In genomic region chr4:102640669-102641068, GRCh38 we compare ENCODE assay signal across 24 cellular contexts.
A peak's percentile ranks its signal among the peaks of the same experiment; 100 is the strongest.
DNase-seq lines count a peak whose midpoint lies in the region; ATAC-seq and TF ChIP-seq lines count a peak whose summit lies in the region.
"Had no signal": no experiment of that assay in that cellular context is flagged by ENCODE, and none has a peak within 500 bp of the region (broad histone marks: within the 10 kb centered on the region; RNA-seq: fewer than 3 reads in every experiment).

No MANE protein-coding gene starts in this region.

- no peak for ATAC-seq in GM21423 (IDR thresholded peaks at IDR 0.05; ENCODE audit: unreplicated experiment)
- ATAC-seq in HG03565 (IDR thresholded peaks at IDR 0.05; ENCODE audit: unreplicated experiment), result no peak
- ATAC-seq: gastroesophageal sphincter, left lung, sciatic nerve had no signal

- no peak for TF ChIP-seq CTCF in brain (conservative IDR thresholded peaks at IDR 0.05)

- no peaks in the 10 kb centered on the region for H3K27me3 Mint-ChIP-seq in brain
- H3K27me3 Mint-ChIP-seq: activated naive CD8-positive, alpha-beta T cell treated with anti-CD3 and anti-CD28 coated beads, Interleukin-2, amount 10 ng/mL, durations not matched to agents 7 days and 5 days; central memory CD8-positive, alpha-beta T cell had no signal

- no peak overlapping the region for H3K4me3 Mint-ChIP-seq in brain
- H3K4me3 Mint-ChIP-seq: activated naive CD8-positive, alpha-beta T cell treated with anti-CD3 and anti-CD28 coated beads, Interleukin-2, amount 10 ng/mL, durations not matched to agents 7 days and 5 days; activated T-helper 1 cell treated with anti-CD3 and anti-CD28 coated beads, Interleukin-12 subunit alpha, Interleukin-12 subunit beta, Interleukin-2, Interleukin-4 antibody, amounts not matched to agents 30 ng/mL and 10 ng/mL and 1 ng/mL, durations not matched to agents 14 hours and 24 hours and 36 hours; central memory CD8-positive, alpha-beta T cell; endodermal cell had no signal

- H3K27ac Mint-ChIP-seq in brain, result peak overlapping the region in 4 of 5 experiments; percentile 7 to 55 (median 44)
- H3K27ac Mint-ChIP-seq: activated naive CD8-positive, alpha-beta T cell treated with anti-CD3 and anti-CD28 coated beads, Interleukin-2, amount 10 ng/mL, durations not matched to agents 7 days and 5 days; activated T-helper 1 cell treated with anti-CD3 and anti-CD28 coated beads, Interleukin-12 subunit alpha, Interleukin-12 subunit beta, Interleukin-2, Interleukin-4 antibody, amounts not matched to agents 30 ng/mL and 10 ng/mL and 1 ng/mL, durations not matched to agents 14 hours and 24 hours and 36 hours; endodermal cell had no signal

- DNase-seq in AG20443 (ENCODE audit: low spot score) (peak; percentile 29), LHCN-M2 (ENCODE audit: low read depth) (peak; percentile 64), kidney tubule cell (ENCODE audit: low spot score) (peak; percentile 69), NCI-H526 (lab: John Stamatoyannopoulos, UW) (no peak)
- no peak for DNase-seq in stimulated activated naive CD4-positive, alpha-beta T cell (lab: John Stamatoyannopoulos, UW)
- DNase-seq: activated CD4-positive, CD25-positive, alpha-beta regulatory T cell; activated CD8-positive, alpha-beta memory T cell treated with anti-CD3 and anti-CD28 coated beads for 24 hours; activated naive CD8-positive, alpha-beta T cell treated with anti-CD3 and anti-CD28 coated beads, Interleukin-2, amount 10 ng/mL, durations not matched to agents 7 days and 5 days; endodermal cell; GDM1; GOT3; left lung; NCI-H146; NCI-H345; occipital lobe; SIG-M5; stimulated activated CD4-positive, alpha-beta T cell treated with anti-CD3 and anti-CD28 coated beads, Interleukin-2, amount 100 ng/mL, for 24 hours had no signal

- H3K9me3 Mint-ChIP-seq in brain, result peaks cover 0 to 11% (median 0%) of the 10 kb centered on the region in 5 experiments
- H3K9me3 Mint-ChIP-seq: activated naive CD8-positive, alpha-beta T cell treated with anti-CD3 and anti-CD28 coated beads, Interleukin-2, amount 10 ng/mL, durations not matched to agents 7 days and 5 days; activated T-helper 1 cell treated with anti-CD3 and anti-CD28 coated beads, Interleukin-12 subunit alpha, Interleukin-12 subunit beta, Interleukin-2, Interleukin-4 antibody, amounts not matched to agents 30 ng/mL and 10 ng/mL and 1 ng/mL, durations not matched to agents 14 hours and 24 hours and 36 hours; central memory CD8-positive, alpha-beta T cell; endodermal cell had no signal

- no peaks in the 10 kb centered on the region for H3K4me1 Mint-ChIP-seq in brain
- H3K4me1 Mint-ChIP-seq: central memory CD8-positive, alpha-beta T cell; endodermal cell had no signal

- H3K36me3 Mint-ChIP-seq in brain, result peaks cover 64% of the 10 kb centered on the region

Comparison
In these comparisons a context has a peak if more than half of its experiments do, and no peak if none do; other contexts are left out.
1. DNase-seq: peak in AG20443 (single experiment), LHCN-M2 (single experiment) and kidney tubule cell (single experiment); none in stimulated activated naive CD4-positive, alpha-beta T cell (0 of 6) and NCI-H526 (0 of 2).